ENCODE assay signal across 18 cellular contexts in the genomic region with DNA sequence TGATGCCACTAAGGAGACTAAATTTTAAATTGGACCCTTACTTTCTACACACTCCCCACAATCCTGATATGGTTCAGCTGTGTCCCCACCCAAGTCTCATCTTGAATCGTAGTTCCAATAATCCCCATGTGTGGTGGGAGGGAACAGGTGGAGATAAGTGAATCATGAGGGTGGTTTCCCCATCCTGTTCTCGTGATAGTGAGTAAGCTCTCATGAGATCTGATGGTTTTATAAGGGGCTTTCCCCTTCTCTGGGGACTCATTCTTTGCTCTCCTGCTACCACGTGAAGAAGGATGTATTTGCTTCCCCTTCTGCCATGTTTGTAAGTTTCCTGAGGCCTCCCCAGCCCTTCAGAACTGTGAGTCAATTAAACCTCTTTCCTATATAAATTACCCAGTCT. TPM values are rescaled to one million over a fixed set of nuclear protein-coding genes. Genes with fewer than 3 reads are reported as not detected.
DNase-seq lines count a peak whose midpoint lies in the region; ATAC-seq and TF ChIP-seq lines count a peak whose summit lies in the region.
"Had no signal": no experiment of that assay in that cellular context is flagged by ENCODE, and none has a peak within 500 bp of the region (broad histone marks: within the 10 kb centered on the region; RNA-seq: fewer than 3 reads in every experiment).

No MANE protein-coding gene starts in this region.

- H2AFZ ChIP-seq in IMR-90 (replicated peaks; ENCODE audit: low read length, poor library complexity): no peak overlapping the region

- POLR2A ChIA-PET in IMR-90 (lab: Charles Lee; ENCODE audit: unreplicated experiment): no interaction called here

- dilution Hi-C loops in IMR-90 (cut with HindIII; ENCODE audit: low sequenced_read_pairs, unreplicated experiment): no loop called here

- no peaks in the 10 kb centered on the region for H3K9me3 Mint-ChIP-seq in activated CD4-positive, alpha-beta T cell treated with anti-CD3 and anti-CD28 coated beads, Interleukin-2, amount 10 ng/mL, durations not matched to agents 24 days and 14 days
- H3K9me3 Mint-ChIP-seq: activated naive CD4-positive, alpha-beta T cell treated with anti-CD3 and anti-CD28 coated beads, Interleukin-2, amount 10 ng/mL, durations not matched to agents 7 days and 5 days; T-cell had no signal

- no peak overlapping the region for H3K18ac ChIP-seq in IMR-90 (ENCODE audit: low read depth, low read length)

- no peak overlapping the region for H3K23ac ChIP-seq in IMR-90 (ENCODE audit: low read depth, low read length)

- no peaks in the 10 kb centered on the region for H3K36me3 ChIP-seq in IMR-90 (ENCODE audit: control insufficient read depth, insufficient read depth, low read length)
- H3K36me3 ChIP-seq: lower lobe of right lung, spleen, tibial nerve had no signal

- H3K9me3 ChIP-seq in IMR-90 (ENCODE audit: control insufficient read depth, insufficient read depth, low read length): no peaks in the 10 kb centered on the region
- H3K9me3 ChIP-seq: A549, lower lobe of right lung, tibial nerve had no signal

- in situ Hi-C loops in IMR-90 (cut with MboI; ENCODE audit: low sequenced_read_pairs): no loop called here

- H3K27ac ChIP-seq in IMR-90 (ENCODE audit: insufficient read depth, low read length): no peak overlapping the region
- H3K27ac ChIP-seq: A549, epithelial cell of prostate, lower lobe of right lung, spleen, tibial nerve had no signal

- H3K4me3 ChIP-seq in IMR-90 (ENCODE audit: insufficient read depth, low read depth, low read length): no peak overlapping the region
- H3K4me3 ChIP-seq: A549, lower lobe of right lung, spleen, tibial nerve had no signal

- no peak overlapping the region for H2AK9ac ChIP-seq in IMR-90 (replicated peaks; ENCODE audit: low read depth, low read length, poor library complexity)

- no peak overlapping the region for H2AK5ac ChIP-seq in IMR-90 (ENCODE audit: low read depth, low read length)

- no peaks in the 10 kb centered on the region for H3K27me3 ChIP-seq in IMR-90 (ENCODE audit: control insufficient read depth, insufficient read depth, low read length)
- H3K27me3 ChIP-seq: spleen, tibial nerve had no signal

- H4K20me1 ChIP-seq in IMR-90 (ENCODE audit: insufficient read depth, low read length): no peaks in the 10 kb centered on the region

- DNase-seq in activated CD4-positive, alpha-beta T cell treated with anti-CD3 and anti-CD28 coated beads for 48 hours: peak; percentile 3
- DNase-seq in activated CD4-positive, alpha-beta T cell treated with anti-CD3 and anti-CD28 coated beads, Interleukin-2, amount 10 ng/mL, durations not matched to agents 24 days and 14 days: no peak
- DNase-seq in IMR-90 (peak; percentile 53), amniotic epithelial cell (ENCODE audit: low read depth) (peak; percentile 27), renal cortical epithelial cell (ENCODE audit: low read depth) (peak; percentile 77), NCI-H82 treated with DMSO at 0.1 percent for 48 hours (lab: John Stamatoyannopoulos, UW; ENCODE audit: unreplicated experiment) (no peak), SIG-M5 treated with dmso at 0.1 percent for 504 hours (lab: John Stamatoyannopoulos, UW; ENCODE audit: unreplicated experiment) (no peak), NCI-H2227 (lab: John Stamatoyannopoulos, UW; ENCODE audit: unreplicated experiment) (no peak)
- DNase-seq: activated CD4-positive, alpha-beta T cell treated with anti-CD3 and anti-CD28 coated beads, Interleukin-2, amount 50 U/mL, for 1 hour; activated naive CD4-positive, alpha-beta T cell treated with anti-CD3 and anti-CD28 coated beads, Interleukin-2, amount 10 ng/mL, durations not matched to agents 7 days and 5 days; DMS 273 treated with DMSO at 0.1 percent for 48 hours; lower lobe of right lung; occipital lobe; spleen; T-cell had no signal

- no peaks in the 10 kb centered on the region for H3K36me3 Mint-ChIP-seq in activated CD4-positive, alpha-beta T cell treated with anti-CD3 and anti-CD28 coated beads, Interleukin-2, amount 10 ng/mL, durations not matched to agents 24 days and 14 days (ENCODE audit: low read depth)
- H3K36me3 Mint-ChIP-seq: activated naive CD4-positive, alpha-beta T cell treated with anti-CD3 and anti-CD28 coated beads, Interleukin-2, amount 10 ng/mL, durations not matched to agents 7 days and 5 days; T-cell had no signal

- no peak overlapping the region for H3K14ac ChIP-seq in IMR-90 (replicated peaks; ENCODE audit: low read depth, low read length)

- no peak overlapping the region for H3K9ac ChIP-seq in IMR-90 (ENCODE audit: low read depth, low read length)

- H3K4ac ChIP-seq in IMR-90 (ENCODE audit: low read depth, low read length): no peak overlapping the region

- no CpG with 5 or more reads among the region's 3 CpGs for WGBS in IMR-90 (ENCODE audit: extremely low coverage in 2 of 2, insufficient read length in 1 of 2), 2 experiments

- H3K4me1 Mint-ChIP-seq in activated CD4-positive, alpha-beta T cell treated with anti-CD3 and anti-CD28 coated beads, Interleukin-2, amount 10 ng/mL, durations not matched to agents 24 days and 14 days: peaks cover 2% of the 10 kb centered on the region
- H3K4me1 Mint-ChIP-seq: activated naive CD4-positive, alpha-beta T cell treated with anti-CD3 and anti-CD28 coated beads, Interleukin-2, amount 10 ng/mL, durations not matched to agents 7 days and 5 days; T-cell had no signal

- H2BK15ac ChIP-seq in IMR-90 (ENCODE audit: low read depth, low read length): no peak overlapping the region

- no peak overlapping the region for H3K4me2 ChIP-seq in IMR-90 (ENCODE audit: low read depth, low read length)
- H3K4me2 ChIP-seq: A549 had no signal

- no peak for TF ChIP-seq POLR2A in IMR-90 (IDR thresholded peaks at IDR 0.05; ENCODE audit: low read depth, low read length)

- H3K56ac ChIP-seq in IMR-90 (ENCODE audit: extremely low read depth, insufficient read depth, low read length): no peak overlapping the region

- H3K79me1 ChIP-seq in IMR-90 (ENCODE audit: low read depth in 1 of 2, low read length in 2 of 2): no peaks in the 10 kb centered on the region

- H4K5ac ChIP-seq in IMR-90 (ENCODE audit: low read depth, low read length): no peak overlapping the region

- CTCF ChIA-PET in IMR-90 (lab: Yijun Ruan, JAX): no interaction called here

- no peak overlapping the region for H2BK5ac ChIP-seq in IMR-90 (ENCODE audit: low read depth, low read length, poor library complexity, severe bottlenecking)

- no peak for TF ChIP-seq CTCF in IMR-90 (conservative IDR thresholded peaks at IDR 0.05; ENCODE audit: low read depth, low read length)

- no peak overlapping the region for H2BK120ac ChIP-seq in IMR-90 (ENCODE audit: low read depth, low read length)

- intact Hi-C loops in activated CD4-positive, alpha-beta T cell treated with anti-CD3 and anti-CD28 coated beads, Interleukin-2, amount 10 ng/mL, durations not matched to agents 24 days and 14 days (cut with micrococcal nuclease): no loop called here
- intact Hi-C loops in IMR-90 (cut with micrococcal nuclease): no loop called here

- no peak overlapping the region for H3K4me3 Mint-ChIP-seq in activated CD4-positive, alpha-beta T cell treated with anti-CD3 and anti-CD28 coated beads, Interleukin-2, amount 10 ng/mL, durations not matched to agents 24 days and 14 days
- H3K4me3 Mint-ChIP-seq: activated naive CD4-positive, alpha-beta T cell treated with anti-CD3 and anti-CD28 coated beads, Interleukin-2, amount 10 ng/mL, durations not matched to agents 7 days and 5 days; T-cell had no signal

- no peak overlapping the region for H4K91ac ChIP-seq in IMR-90 (ENCODE audit: insufficient read depth, low read depth, low read length)

- ATAC-seq in IMR-90 (ENCODE audit: low read depth): no peak
- ATAC-seq: A549, lower lobe of right lung, T-cell had no signal

- no peak overlapping the region for H4K8ac ChIP-seq in IMR-90 (ENCODE audit: low read depth in 2 of 2, low read length in 2 of 2)

- no peaks in the 10 kb centered on the region for H3K4me1 ChIP-seq in IMR-90 (ENCODE audit: control insufficient read depth, insufficient read depth, low read length)
- H3K4me1 ChIP-seq: A549, lower lobe of right lung, spleen, tibial nerve had no signal

- no peak overlapping the region for H2BK20ac ChIP-seq in IMR-90 (ENCODE audit: low read depth, low read length)

- no TSS peak for BruUV-seq in IMR-90 (replicated peaks; lab: Mats Ljungman, UMichigan)

- no peak for TF ChIP-seq RAD21 in IMR-90 (IDR thresholded peaks at IDR 0.05; ENCODE audit: low read length)

- peaks cover 4% of the 10 kb centered on the region for H3K27me3 Mint-ChIP-seq in activated CD4-positive, alpha-beta T cell treated with anti-CD3 and anti-CD28 coated beads, Interleukin-2, amount 10 ng/mL, durations not matched to agents 24 days and 14 days
- H3K27me3 Mint-ChIP-seq: activated naive CD4-positive, alpha-beta T cell treated with anti-CD3 and anti-CD28 coated beads, Interleukin-2, amount 10 ng/mL, durations not matched to agents 7 days and 5 days had no signal

- no peak overlapping the region for H3K27ac Mint-ChIP-seq in activated CD4-positive, alpha-beta T cell treated with anti-CD3 and anti-CD28 coated beads, Interleukin-2, amount 10 ng/mL, durations not matched to agents 24 days and 14 days
- H3K27ac Mint-ChIP-seq: activated naive CD4-positive, alpha-beta T cell treated with anti-CD3 and anti-CD28 coated beads, Interleukin-2, amount 10 ng/mL, durations not matched to agents 7 days and 5 days; T-cell had no signal

- no peaks in the 10 kb centered on the region for H3K9me1 ChIP-seq in IMR-90 (ENCODE audit: insufficient read depth, low read length)

TF ChIP-seq in IMR-90, 13 proteins besides CTCF, POLR2A, EP300 and RAD21 (continues in another document):
- TF ChIP-seq NFE2L2 (IDR thresholded peaks at IDR 0.05; ENCODE audit: low read depth, low read length) (no peak), SMC3 (IDR thresholded peaks at IDR 0.05; ENCODE audit: low read depth, low read length) (no peak), BHLHE40 (IDR thresholded peaks at IDR 0.05; ENCODE audit: low read depth, low read length) (no peak), CEBPB (IDR thresholded peaks at IDR 0.05; ENCODE audit: low read depth, low read length) (no peak), FOS (IDR thresholded peaks at IDR 0.05; ENCODE audit: low read depth, low read length) (no peak)
- TF ChIP-seq, protein P1, sequence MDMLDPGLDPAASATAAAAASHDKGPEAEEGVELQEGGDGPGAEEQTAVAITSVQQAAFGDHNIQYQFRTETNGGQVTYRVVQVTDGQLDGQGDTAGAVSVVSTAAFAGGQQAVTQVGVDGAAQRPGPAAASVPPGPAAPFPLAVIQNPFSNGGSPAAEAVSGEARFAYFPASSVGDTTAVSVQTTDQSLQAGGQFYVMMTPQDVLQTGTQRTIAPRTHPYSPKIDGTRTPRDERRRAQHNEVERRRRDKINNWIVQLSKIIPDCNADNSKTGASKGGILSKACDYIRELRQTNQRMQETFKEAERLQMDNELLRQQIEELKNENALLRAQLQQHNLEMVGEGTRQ (IDR thresholded peaks at IDR 0.05; ENCODE audit: low read depth, low read length): no peak

RNA-seq across cellular contexts. Expression of a gene that starts 18.4 kb away (rescaled TPM):
- total RNA-seq in activated CD4-positive, alpha-beta T cell treated with anti-CD3 and anti-CD28 coated beads, Interleukin-2, amount 10 ng/mL, durations not matched to agents 24 days and 14 days: 19.1 and 20.0 TPM in 2 replicates
- total RNA-seq in IMR-90 (2012; rRNA removed): 9.9 and 36.4 TPM in 2 replicates
- polyA plus RNA-seq in IMR-90 (2012; rRNA removed): 21.6 and 33.2 TPM in 2 replicates
- 4.5 and 8.7 TPM in 2 replicates for polyA plus RNA-seq in IMR-90 (2012; cell fraction: cytosol; rRNA removed)
- 1.8 and 10.5 TPM in 2 replicates for polyA plus RNA-seq in IMR-90 (2012; cell fraction: nucleus; rRNA removed; ENCODE audit: low replicate concordance)
- 55.0 and 63.0 TPM in 2 replicates for total RNA-seq in renal cortical epithelial cell

Comparison
In these comparisons a context has a peak if more than half of its experiments do, and no peak if none do; other contexts are left out.
1. DNase-seq: peak in activated CD4-positive, alpha-beta T cell treated with anti-CD3 and anti-CD28 coated beads for 48 hours (single experiment), IMR-90 (single experiment), amniotic epithelial cell (single experiment) and renal cortical epithelial cell (single experiment); none in activated CD4-positive, alpha-beta T cell treated with anti-CD3 and anti-CD28 coated beads, Interleukin-2, amount 10 ng/mL, durations not matched to agents 24 days and 14 days (single experiment), NCI-H82 treated with DMSO at 0.1 percent for 48 hours (single experiment), SIG-M5 treated with dmso at 0.1 percent for 504 hours (single experiment) and NCI-H2227 (single experiment).